28 cellular contexts compared by ENCODE assay signal in the genomic region with DNA sequence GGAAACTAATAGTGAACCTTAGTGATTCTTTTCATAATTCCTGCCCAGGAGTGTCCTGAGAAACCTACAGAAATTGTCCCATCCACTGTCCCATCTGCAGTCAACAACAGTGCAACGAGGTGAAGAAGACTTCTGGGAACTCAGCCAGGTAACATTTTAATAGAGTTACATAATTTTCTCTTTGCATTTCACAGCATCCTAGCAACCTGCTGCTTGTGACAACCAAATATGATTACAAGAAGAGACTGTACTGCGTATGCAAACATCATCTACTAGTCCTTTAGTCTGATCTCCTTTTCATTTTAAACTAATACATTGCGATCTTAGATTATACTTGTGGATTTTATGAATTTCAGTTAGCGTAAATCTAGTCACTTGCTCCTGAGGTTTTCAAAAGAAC.
DNase-seq lines count a peak whose midpoint lies in the region; ATAC-seq and TF ChIP-seq lines count a peak whose summit lies in the region.
"Had no signal": no experiment of that assay in that cellular context is flagged by ENCODE, and none has a peak within 500 bp of the region (broad histone marks: within the 10 kb centered on the region; RNA-seq: fewer than 3 reads in every experiment).

No MANE protein-coding gene starts in this region.

- DNase-seq in DMS53 (lab: John Stamatoyannopoulos, UW) = peak; percentile 74
- DNase-seq in DMS53 treated with DMSO at 0.1 percent for 48 hours (lab: John Stamatoyannopoulos, UW; ENCODE audit: unreplicated experiment) = no peak
- peak; percentile 36 for DNase-seq in GM23248
- peak; percentile 54 for DNase-seq in NCI-H748 (lab: John Stamatoyannopoulos, UW; ENCODE audit: unreplicated experiment)
- peak; percentile 39 for DNase-seq in fibroblast of pulmonary artery (ENCODE audit: low read depth)
- DNase-seq in cerebellar nuclear complex (lab: John Stamatoyannopoulos, UW) = no peak
- DNase-seq in sciatic nerve (ENCODE audit: low spot score) = no peak
- DNase-seq: 8988T; activated CD4-positive, alpha-beta memory T cell treated with anti-CD3 and anti-CD28 coated beads, Interleukin-2, amount 10 ng/mL, durations not matched to agents 7 days and 5 days; activated CD8-positive, alpha-beta memory T cell treated with anti-CD3 and anti-CD28 coated beads, Interleukin-2, amount 50 U/mL, for 48 hours; amygdala; CD8-positive, alpha-beta T cell; cortex of kidney; effector memory CD8-positive, alpha-beta T cell; foreskin melanocyte; GDM1; H7; Kasumi-1; left colon; NCI-H1092 treated with DMSO at 0.1 percent for 48 hours; NCI-H524 treated with DMSO at 0.1 percent for 48 hours; posterior cingulate gyrus; stimulated activated naive B cell treated with anti-CD40 and anti-IgM and Interleukin-4, amounts not matched to agents 10 μg/mL and 1 μg/mL and 100 μg/mL, for 72 hours; T-helper 1 cell had no signal

- H4K20me1 ChIP-seq in GM23248 (ENCODE audit: insufficient read depth) = no peaks in the 10 kb centered on the region

- no peaks in the 10 kb centered on the region for H3K27me3 ChIP-seq in GM23248 (replicated peaks; ENCODE audit: insufficient read depth)
- H3K27me3 ChIP-seq: SJSA1 had no signal

- no peak overlapping the region for H2AFZ ChIP-seq in GM23248

- H3K9ac ChIP-seq in GM23248 = no peak overlapping the region

- in situ Hi-C loops in GM23248 (cut with MboI) = no loop called here

- H3K27ac ChIP-seq in GM23248 = no peak overlapping the region
- H3K27ac ChIP-seq: SJSA1 had no signal

- no peaks in the 10 kb centered on the region for H3K79me2 ChIP-seq in GM23248 (ENCODE audit: insufficient read depth)

- H3K36me3 ChIP-seq in GM23248 (ENCODE audit: low read depth) = no peaks in the 10 kb centered on the region
- H3K36me3 ChIP-seq: SJSA1 had no signal

- peaks cover 13% of the 10 kb centered on the region for H3K4me1 ChIP-seq in GM23248 (ENCODE audit: insufficient read depth)

- ATAC-seq in HG03175 (IDR thresholded peaks at IDR 0.05; ENCODE audit: unreplicated experiment) = no peak
- ATAC-seq in sciatic nerve = no peak
- ATAC-seq: activated CD4-positive, CD25-positive, alpha-beta regulatory T cell treated with anti-CD3 and anti-CD28 coated beads, Interleukin-2, amount 50 U/mL, for 24 hours; CD8-positive, alpha-beta T cell; effector memory CD8-positive, alpha-beta T cell; esophagus mucosa; left colon; stimulated activated naive B cell treated with anti-CD40 and anti-IgM and Interleukin-4, amounts not matched to agents 10 μg/mL and 1 μg/mL and 100 μg/mL, for 72 hours had no signal

- no peak for TF ChIP-seq CTCF in fibroblast of pulmonary artery (IDR thresholded peaks at IDR 0.05; ENCODE audit: low read length, missing control alignments)

- H3K9me3 ChIP-seq in GM23248 (ENCODE audit: low read depth) = no peaks in the 10 kb centered on the region
- H3K9me3 ChIP-seq: SJSA1 had no signal

- intact Hi-C loops in sciatic nerve (cut with DNase I) = no loop called here

- WGBS in GM23248 (ENCODE audit: low coverage in 1 of 2, low lambda C conversion rate in 2 of 2, missing lambda C conversion rate in 2 of 2), 2 experiments = 69 to 73% methylated on average over 4 of the region's 4 CpGs

- no peaks in the 10 kb centered on the region for H3K9me2 ChIP-seq in GM23248 (ENCODE audit: insufficient read depth)

- H3F3A ChIP-seq in GM23248 (ENCODE audit: insufficient read depth) = peaks cover 11% of the 10 kb centered on the region

- no peak overlapping the region for H3K4me2 ChIP-seq in GM23248 (ENCODE audit: unreplicated experiment)

- H3K4me3 ChIP-seq in GM23248 = no peak overlapping the region
- no peak overlapping the region for H3K4me3 ChIP-seq in fibroblast of pulmonary artery (replicated peaks; ENCODE audit: low read depth, low read length)
- H3K4me3 ChIP-seq: SJSA1 had no signal

Comparison
In these comparisons a context has a peak if more than half of its experiments do, and no peak if none do; other contexts are left out.
1. DNase-seq: peak in DMS53 (single experiment), GM23248 (single experiment), NCI-H748 (single experiment) and fibroblast of pulmonary artery (single experiment); none in DMS53 treated with DMSO at 0.1 percent for 48 hours (single experiment), cerebellar nuclear complex (0 of 2) and sciatic nerve (single experiment).